1 cellular context compared by ENCODE assay signal in the genomic region with DNA sequence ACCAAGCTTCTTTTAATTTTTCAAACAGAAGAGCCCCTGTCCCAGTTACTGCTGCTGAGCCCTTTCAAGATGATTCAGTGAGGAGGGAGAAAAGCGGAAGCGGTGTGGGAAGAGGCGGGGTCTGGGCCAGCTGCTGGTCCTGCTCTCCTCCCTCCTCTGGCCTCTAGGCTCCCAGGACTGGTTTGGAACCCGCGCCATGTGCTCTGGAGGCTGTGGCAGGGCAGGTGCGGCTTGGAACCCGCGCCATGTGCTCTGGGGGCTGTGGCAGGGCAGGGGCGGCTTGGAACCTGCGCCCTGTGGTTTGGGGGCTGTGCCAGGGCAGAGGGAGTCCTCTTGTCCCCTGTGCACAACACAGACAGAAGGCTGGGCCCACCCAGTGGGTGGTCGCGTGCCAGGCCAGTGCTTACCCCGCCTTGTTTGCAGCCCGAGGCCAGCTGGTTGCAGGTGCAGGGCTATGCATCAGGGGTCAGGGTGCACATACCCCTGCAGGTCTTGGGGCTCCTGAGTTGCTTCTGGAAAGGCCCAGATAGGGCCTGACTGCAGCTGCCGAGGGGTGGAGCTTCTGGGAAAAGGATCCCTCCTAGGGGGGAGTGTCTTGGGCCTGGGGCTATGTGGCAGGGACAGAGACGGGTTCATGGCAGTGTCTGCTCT.
A peak's percentile ranks its signal among the peaks of the same experiment; 100 is the strongest.
TF ChIP-seq lines count a peak whose summit lies in the region.

No MANE protein-coding gene starts in this region.

TF ChIP-seq in GM12878, 131 proteins besides CTCF, POLR2A, EP300 and RAD21 (continued from another document):
- TF ChIP-seq, protein P1, sequence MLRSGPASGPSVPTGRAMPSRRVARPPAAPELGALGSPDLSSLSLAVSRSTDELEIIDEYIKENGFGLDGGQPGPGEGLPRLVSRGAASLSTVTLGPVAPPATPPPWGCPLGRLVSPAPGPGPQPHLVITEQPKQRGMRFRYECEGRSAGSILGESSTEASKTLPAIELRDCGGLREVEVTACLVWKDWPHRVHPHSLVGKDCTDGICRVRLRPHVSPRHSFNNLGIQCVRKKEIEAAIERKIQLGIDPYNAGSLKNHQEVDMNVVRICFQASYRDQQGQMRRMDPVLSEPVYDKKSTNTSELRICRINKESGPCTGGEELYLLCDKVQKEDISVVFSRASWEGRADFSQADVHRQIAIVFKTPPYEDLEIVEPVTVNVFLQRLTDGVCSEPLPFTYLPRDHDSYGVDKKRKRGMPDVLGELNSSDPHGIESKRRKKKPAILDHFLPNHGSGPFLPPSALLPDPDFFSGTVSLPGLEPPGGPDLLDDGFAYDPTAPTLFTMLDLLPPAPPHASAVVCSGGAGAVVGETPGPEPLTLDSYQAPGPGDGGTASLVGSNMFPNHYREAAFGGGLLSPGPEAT (IDR thresholded peaks at IDR 0.05; ENCODE audit: low read depth): peak; percentile 35; the same call in 1 of the 2 replicates
- TF ChIP-seq NR2F1 (conservative IDR thresholded peaks at IDR 0.05): peak; percentile 35; the same call in 1 of the 2 replicates
- TF ChIP-seq IKZF2 (IDR thresholded peaks at IDR 0.05): peak; percentile 17 to 24; a peak in 2 of 4 replicates
- peak; percentile 63 for TF ChIP-seq RUNX3 (IDR thresholded peaks at IDR 0.05; ENCODE audit: low read length)
- no peak for TF ChIP-seq PAX8 (IDR thresholded peaks at IDR 0.05)
- peak; percentile 92 for TF ChIP-seq SPI1 (IDR thresholded peaks at IDR 0.05; ENCODE audit: borderline replicate concordance, insufficient read depth, low read depth, low read length)
- 0 out of 2 replicates have a peak, but pooled peaks have one; percentile 17 for TF ChIP-seq MTA2 (IDR thresholded peaks at IDR 0.05; ENCODE audit: low read depth)
- TF ChIP-seq, protein P2, sequence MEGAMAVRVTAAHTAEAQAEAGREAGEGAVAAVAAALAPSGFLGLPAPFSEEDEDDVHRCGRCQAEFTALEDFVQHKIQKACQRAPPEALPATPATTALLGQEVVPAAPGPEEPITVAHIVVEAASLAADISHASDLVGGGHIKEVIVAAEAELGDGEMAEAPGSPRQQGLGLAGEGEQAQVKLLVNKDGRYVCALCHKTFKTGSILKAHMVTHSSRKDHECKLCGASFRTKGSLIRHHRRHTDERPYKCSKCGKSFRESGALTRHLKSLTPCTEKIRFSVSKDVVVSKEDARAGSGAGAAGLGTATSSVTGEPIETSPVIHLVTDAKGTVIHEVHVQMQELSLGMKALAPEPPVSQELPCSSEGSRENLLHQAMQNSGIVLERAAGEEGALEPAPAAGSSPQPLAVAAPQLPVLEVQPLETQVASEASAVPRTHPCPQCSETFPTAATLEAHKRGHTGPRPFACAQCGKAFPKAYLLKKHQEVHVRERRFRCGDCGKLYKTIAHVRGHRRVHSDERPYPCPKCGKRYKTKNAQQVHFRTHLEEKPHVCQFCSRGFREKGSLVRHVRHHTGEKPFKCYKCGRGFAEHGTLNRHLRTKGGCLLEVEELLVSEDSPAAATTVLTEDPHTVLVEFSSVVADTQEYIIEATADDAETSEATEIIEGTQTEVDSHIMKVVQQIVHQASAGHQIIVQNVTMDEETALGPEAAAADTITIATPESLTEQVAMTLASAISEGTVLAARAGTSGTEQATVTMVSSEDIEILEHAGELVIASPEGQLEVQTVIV (IDR thresholded peaks at IDR 0.05; ENCODE audit: borderline replicate concordance, partially characterized antibody): no peak
- TF ChIP-seq, protein P3, sequence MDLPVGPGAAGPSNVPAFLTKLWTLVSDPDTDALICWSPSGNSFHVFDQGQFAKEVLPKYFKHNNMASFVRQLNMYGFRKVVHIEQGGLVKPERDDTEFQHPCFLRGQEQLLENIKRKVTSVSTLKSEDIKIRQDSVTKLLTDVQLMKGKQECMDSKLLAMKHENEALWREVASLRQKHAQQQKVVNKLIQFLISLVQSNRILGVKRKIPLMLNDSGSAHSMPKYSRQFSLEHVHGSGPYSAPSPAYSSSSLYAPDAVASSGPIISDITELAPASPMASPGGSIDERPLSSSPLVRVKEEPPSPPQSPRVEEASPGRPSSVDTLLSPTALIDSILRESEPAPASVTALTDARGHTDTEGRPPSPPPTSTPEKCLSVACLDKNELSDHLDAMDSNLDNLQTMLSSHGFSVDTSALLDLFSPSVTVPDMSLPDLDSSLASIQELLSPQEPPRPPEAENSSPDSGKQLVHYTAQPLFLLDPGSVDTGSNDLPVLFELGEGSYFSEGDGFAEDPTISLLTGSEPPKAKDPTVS (IDR thresholded peaks at IDR 0.05; ENCODE audit: low read depth, low read length): peak; percentile 19; the same call in 1 of the 2 replicates
- TF ChIP-seq SUZ12 (IDR thresholded peaks at IDR 0.05; ENCODE audit: unreplicated experiment): no peak
- no peak for TF ChIP-seq ZSCAN29 (IDR thresholded peaks at IDR 0.05)
TF ChIP-seq in GM12878: peak in this region for 18.
